1 cellular context compared by ENCODE assay signal in genomic region chr1:201828820-201829774, GRCh38.
A peak's percentile ranks its signal among the peaks of the same experiment; 100 is the strongest.
TF ChIP-seq lines count a peak whose summit lies in the region.

Gene IPO9 (plus strand): TSS chr1:201829157. CDS start chr1:201829210, 53 bp downstream.

TF ChIP-seq in K562, 482 proteins besides CTCF, POLR2A, EP300 and RAD21 (continued from another document):
- no peak for TF ChIP-seq USF2 (CRISPR knock-in tag; IDR thresholded peaks at IDR 0.05)
- TF ChIP-seq KDM4B (IDR thresholded peaks at IDR 0.05; ENCODE audit: borderline replicate concordance in 2 of 2, low read depth in 1 of 2) = no peak
- 0 out of 2 replicates have a peak, but pooled peaks have one; percentile 26 for TF ChIP-seq ZNF766 (CRISPR knock-in tag; conservative IDR thresholded peaks at IDR 0.05)
- peak; percentile 39 for TF ChIP-seq HNRNPLL (IDR thresholded peaks at IDR 0.05; ENCODE audit: low read depth, low read length, poor library complexity, severe bottlenecking)
- TF ChIP-seq ZNF589 (CRISPR knock-in tag; IDR thresholded peaks at IDR 0.05; ENCODE audit: low read depth) = 0 out of 2 replicates have a peak, but pooled peaks have one; percentile 41
- peak; percentile 32; the same call in 1 of the 2 replicates for TF ChIP-seq CEBPB (tag; IDR thresholded peaks at IDR 0.05)
- TF ChIP-seq NFRKB (IDR thresholded peaks at IDR 0.05; ENCODE audit: low read depth) = peak; percentile 98
- no peak for TF ChIP-seq ADNP (tag; IDR thresholded peaks at IDR 0.05)
- 0 out of 2 replicates have a peak, but pooled peaks have one; percentile 41 for TF ChIP-seq ZNF764 (CRISPR knock-in tag; IDR thresholded peaks at IDR 0.05; ENCODE audit: low read depth)
- peak; percentile 96 for TF ChIP-seq TAF7 (tag; IDR thresholded peaks at IDR 0.05)
- no peak for TF ChIP-seq FOXA3 (CRISPR knock-in tag; conservative IDR thresholded peaks at IDR 0.05 in 1 of 2, IDR thresholded peaks at IDR 0.05 in 1 of 2)
- TF ChIP-seq ZNF354B (CRISPR knock-in tag; IDR thresholded peaks at IDR 0.05) = no peak
- peak; percentile 82 for TF ChIP-seq TARDBP (IDR thresholded peaks at IDR 0.05)
- TF ChIP-seq BRCA1 (IDR thresholded peaks at IDR 0.05) = no peak
- TF ChIP-seq BRCA1 (CRISPR knock-in tag; IDR thresholded peaks at IDR 0.05) = no peak
- TF ChIP-seq SP2 (IDR thresholded peaks at IDR 0.05; ENCODE audit: extremely low read depth, low read depth, low read length, poor library complexity, severe bottlenecking) = peak; percentile 59
- TF ChIP-seq NEUROD1 (IDR thresholded peaks at IDR 0.05; ENCODE audit: borderline replicate concordance, low read depth, low read length, partially characterized antibody) = peak; percentile 30
- TF ChIP-seq RBBP5 (IDR thresholded peaks at IDR 0.05; ENCODE audit: borderline replicate concordance, insufficient read depth, low read length, poor library complexity, severe bottlenecking) = peak; percentile 98
- TF ChIP-seq ZNF695 (CRISPR knock-in tag; IDR thresholded peaks at IDR 0.05) = no peak
- peak; percentile 45 for TF ChIP-seq FOSL1 (tag; conservative IDR thresholded peaks at IDR 0.05)
- TF ChIP-seq ZBTB5 (IDR thresholded peaks at IDR 0.05) = no peak
- peak in 1 of 2 experiments; percentile 77; a peak in 2 of 4 replicates for TF ChIP-seq CSDE1 (IDR thresholded peaks at IDR 0.05)
- TF ChIP-seq AFF4 (CRISPR knock-in tag; IDR thresholded peaks at IDR 0.05) = peak; percentile 88; the same call in 1 of the 2 replicates
- TF ChIP-seq ZNF407 (IDR thresholded peaks at IDR 0.05; ENCODE audit: low read depth) = peak; percentile 91
- no peak for TF ChIP-seq THRA (IDR thresholded peaks at IDR 0.05)
- peak; percentile 96 for TF ChIP-seq ARID4B (CRISPR knock-in tag; IDR thresholded peaks at IDR 0.05)
- peak; percentile 89 for TF ChIP-seq E2F3 (CRISPR knock-in tag; IDR thresholded peaks at IDR 0.05)
